ENCODE assay signal across 1 cellular context in genomic region chr5:94802450-94802849, GRCh38.
TF ChIP-seq lines count a peak whose summit lies in the region.

No MANE protein-coding gene starts in this region.

TF ChIP-seq in HepG2, 621 proteins besides CTCF, POLR2A, EP300 and RAD21 (continued from another document):
- TF ChIP-seq, protein P1, sequence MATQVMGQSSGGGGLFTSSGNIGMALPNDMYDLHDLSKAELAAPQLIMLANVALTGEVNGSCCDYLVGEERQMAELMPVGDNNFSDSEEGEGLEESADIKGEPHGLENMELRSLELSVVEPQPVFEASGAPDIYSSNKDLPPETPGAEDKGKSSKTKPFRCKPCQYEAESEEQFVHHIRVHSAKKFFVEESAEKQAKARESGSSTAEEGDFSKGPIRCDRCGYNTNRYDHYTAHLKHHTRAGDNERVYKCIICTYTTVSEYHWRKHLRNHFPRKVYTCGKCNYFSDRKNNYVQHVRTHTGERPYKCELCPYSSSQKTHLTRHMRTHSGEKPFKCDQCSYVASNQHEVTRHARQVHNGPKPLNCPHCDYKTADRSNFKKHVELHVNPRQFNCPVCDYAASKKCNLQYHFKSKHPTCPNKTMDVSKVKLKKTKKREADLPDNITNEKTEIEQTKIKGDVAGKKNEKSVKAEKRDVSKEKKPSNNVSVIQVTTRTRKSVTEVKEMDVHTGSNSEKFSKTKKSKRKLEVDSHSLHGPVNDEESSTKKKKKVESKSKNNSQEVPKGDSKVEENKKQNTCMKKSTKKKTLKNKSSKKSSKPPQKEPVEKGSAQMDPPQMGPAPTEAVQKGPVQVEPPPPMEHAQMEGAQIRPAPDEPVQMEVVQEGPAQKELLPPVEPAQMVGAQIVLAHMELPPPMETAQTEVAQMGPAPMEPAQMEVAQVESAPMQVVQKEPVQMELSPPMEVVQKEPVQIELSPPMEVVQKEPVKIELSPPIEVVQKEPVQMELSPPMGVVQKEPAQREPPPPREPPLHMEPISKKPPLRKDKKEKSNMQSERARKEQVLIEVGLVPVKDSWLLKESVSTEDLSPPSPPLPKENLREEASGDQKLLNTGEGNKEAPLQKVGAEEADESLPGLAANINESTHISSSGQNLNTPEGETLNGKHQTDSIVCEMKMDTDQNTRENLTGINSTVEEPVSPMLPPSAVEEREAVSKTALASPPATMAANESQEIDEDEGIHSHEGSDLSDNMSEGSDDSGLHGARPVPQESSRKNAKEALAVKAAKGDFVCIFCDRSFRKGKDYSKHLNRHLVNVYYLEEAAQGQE (IDR thresholded peaks at IDR 0.05; ENCODE audit: borderline replicate concordance in 1 of 2, low read depth in 1 of 2, low read length in 2 of 2) = peak; percentile 17 to 90
- TF ChIP-seq MIER2 (CRISPR knock-in tag; IDR thresholded peaks at IDR 0.05) (peak; percentile 88), THYN1 (CRISPR knock-in tag; IDR thresholded peaks at IDR 0.05; ENCODE audit: borderline replicate concordance, low read depth) (no peak), NCOA2 (CRISPR knock-in tag; IDR thresholded peaks at IDR 0.05) (no peak), ZHX2 (IDR thresholded peaks at IDR 0.05; ENCODE audit: low read depth) (no peak), ZHX2 (CRISPR knock-in tag; IDR thresholded peaks at IDR 0.05; ENCODE audit: borderline replicate concordance) (no peak), HHEX (CRISPR knock-in tag; IDR thresholded peaks at IDR 0.05) (no peak), NFYC (CRISPR knock-in tag; IDR thresholded peaks at IDR 0.05) (no peak)
- TF ChIP-seq, protein P2, sequence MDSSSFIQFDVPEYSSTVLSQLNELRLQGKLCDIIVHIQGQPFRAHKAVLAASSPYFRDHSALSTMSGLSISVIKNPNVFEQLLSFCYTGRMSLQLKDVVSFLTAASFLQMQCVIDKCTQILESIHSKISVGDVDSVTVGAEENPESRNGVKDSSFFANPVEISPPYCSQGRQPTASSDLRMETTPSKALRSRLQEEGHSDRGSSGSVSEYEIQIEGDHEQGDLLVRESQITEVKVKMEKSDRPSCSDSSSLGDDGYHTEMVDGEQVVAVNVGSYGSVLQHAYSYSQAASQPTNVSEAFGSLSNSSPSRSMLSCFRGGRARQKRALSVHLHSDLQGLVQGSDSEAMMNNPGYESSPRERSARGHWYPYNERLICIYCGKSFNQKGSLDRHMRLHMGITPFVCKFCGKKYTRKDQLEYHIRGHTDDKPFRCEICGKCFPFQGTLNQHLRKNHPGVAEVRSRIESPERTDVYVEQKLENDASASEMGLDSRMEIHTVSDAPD (CRISPR knock-in tag; IDR thresholded peaks at IDR 0.05) = no peak
